9 cellular contexts compared by ENCODE assay signal in genomic region chr17:28900986-28901726, GRCh38. TPM values are rescaled to one million over a fixed set of nuclear protein-coding genes. Genes with fewer than 3 reads are reported as not detected.
DNase-seq lines count a peak whose midpoint lies in the region; ATAC-seq and TF ChIP-seq lines count a peak whose summit lies in the region.
"Had no signal": no experiment of that assay in that cellular context is flagged by ENCODE, and none has a peak within 500 bp of the region (broad histone marks: within the 10 kb centered on the region; RNA-seq: fewer than 3 reads in every experiment).

No MANE protein-coding gene starts in this region.

- peaks cover 7% of the 10 kb centered on the region for H3K36me3 ChIP-seq in upper lobe of right lung

- H3K9me3 Mint-ChIP-seq in activated naive CD4-positive, alpha-beta T cell treated with anti-CD3 and anti-CD28 coated beads, Interleukin-2, amount 50 U/mL, for 24 hours: no peaks in the 10 kb centered on the region

- no peak for ATAC-seq in upper lobe of right lung
- ATAC-seq in HG02678 (IDR thresholded peaks at IDR 0.05; ENCODE audit: unreplicated experiment): no peak
- no peak for ATAC-seq in GM21381 (IDR thresholded peaks at IDR 0.05; ENCODE audit: unreplicated experiment)
- ATAC-seq: body of pancreas had no signal

- peak overlapping the region; percentile 87 for H3K27ac Mint-ChIP-seq in activated naive CD4-positive, alpha-beta T cell treated with anti-CD3 and anti-CD28 coated beads, Interleukin-2, amount 50 U/mL, for 24 hours

- H3K4me3 ChIP-seq in dorsolateral prefrontal cortex: peak overlapping the region in 31 of 59 donors; percentile 66 to 88 (median 78)
- H3K4me3 ChIP-seq in upper lobe of right lung: no peak overlapping the region

- no peak for DNase-seq in activated naive CD4-positive, alpha-beta T cell treated with anti-CD3 and anti-CD28 coated beads, Interleukin-2, amount 50 U/mL, for 16 hours
- peak in 2 of 10 donors; percentile 39 to 51 for DNase-seq in dorsolateral prefrontal cortex
- DNase-seq in upper lobe of right lung: peak; percentile 66
- DNase-seq: head of caudate nucleus, NCI-H2081 treated with DMSO at 0.1 percent for 48 hours had no signal

- no peaks in the 10 kb centered on the region for H3K27me3 ChIP-seq in dorsolateral prefrontal cortex
- H3K27me3 ChIP-seq in upper lobe of right lung: no peaks in the 10 kb centered on the region
- H3K27me3 ChIP-seq: body of pancreas had no signal

- peak overlapping the region; percentile 83 for H3K4me3 Mint-ChIP-seq in activated naive CD4-positive, alpha-beta T cell treated with anti-CD3 and anti-CD28 coated beads, Interleukin-2, amount 50 U/mL, for 24 hours

- H3K4me1 Mint-ChIP-seq in activated naive CD4-positive, alpha-beta T cell treated with anti-CD3 and anti-CD28 coated beads, Interleukin-2, amount 50 U/mL, for 24 hours: peaks cover 49% of the 10 kb centered on the region

- no peaks in the 10 kb centered on the region for H3K9me3 ChIP-seq in upper lobe of right lung
- H3K9me3 ChIP-seq: body of pancreas had no signal

- H3K27ac ChIP-seq in dorsolateral prefrontal cortex (peak overlapping the region in 9 of 59 donors; percentile 13 to 92 (median 82)), upper lobe of right lung (no peak overlapping the region)

- intact Hi-C loops in dorsolateral prefrontal cortex (cut with DNase I): loop anchor here (5.0 kb wide), 5 partner anchors 51 to 174 kb away; partner anchors contain the start of genes NEK8 (in 1 of the 2), PHF12 (in 1 of the 2) and TLCD1 (in 1 of the 2)
- intact Hi-C loops in upper lobe of right lung (cut with DNase I): loop anchor here (10.0 kb wide), 1 partner anchor 56 kb away; the partner anchor contains the start of gene FAM222B

- H3K27me3 Mint-ChIP-seq in activated naive CD4-positive, alpha-beta T cell treated with anti-CD3 and anti-CD28 coated beads, Interleukin-2, amount 50 U/mL, for 24 hours: no peaks in the 10 kb centered on the region

- H3K36me3 Mint-ChIP-seq in activated naive CD4-positive, alpha-beta T cell treated with anti-CD3 and anti-CD28 coated beads, Interleukin-2, amount 50 U/mL, for 24 hours: peaks cover 10% of the 10 kb centered on the region

- TF ChIP-seq CTCF in dorsolateral prefrontal cortex (IDR thresholded peaks at IDR 0.05 in 54 of 56, conservative IDR thresholded peaks at IDR 0.05 in 2 of 56; ENCODE audit: low read depth in 1 of 56, partially characterized antibody in 56 of 56) (no peak), upper lobe of right lung (IDR thresholded peaks at IDR 0.05) (no peak)

- H3K4me1 ChIP-seq in upper lobe of right lung: peaks cover 25% of the 10 kb centered on the region

RNA-seq across cellular contexts. Expression of gene DHRS13, which starts 1.7 kb away (rescaled TPM):
- total RNA-seq in dorsolateral prefrontal cortex (10 to 100 TPM in 61 of 120 experiments, 1 to 10 TPM in 59; 5.9 to 22.5 (median 10.1) TPM), upper lobe of right lung (12.8 TPM)

RNA-seq across cellular contexts. Expression of gene FLOT2, which starts 3.6 kb away (rescaled TPM):
- 100 to 1,000 TPM in 84 of 120 experiments, 10 to 100 TPM in 36; 50.7 to 182 (median 108) TPM for total RNA-seq in dorsolateral prefrontal cortex
- total RNA-seq in upper lobe of right lung: 157 TPM

RNA-seq across cellular contexts. Expression of gene ERAL1, which starts 46.3 kb away (rescaled TPM):
- total RNA-seq in dorsolateral prefrontal cortex: 10 to 100 TPM; 32.0 to 63.5 (median 45.6) TPM
- 24.4 TPM for total RNA-seq in upper lobe of right lung

RNA-seq across cellular contexts. Expression of gene PHF12, which starts 50.2 kb away (rescaled TPM):
- total RNA-seq in dorsolateral prefrontal cortex: 10 to 100 TPM; 32.6 to 65.4 (median 44.1) TPM
- total RNA-seq in upper lobe of right lung: 40.0 TPM

RNA-seq across cellular contexts. Expression of gene FAM222B, which starts 58.6 kb away (rescaled TPM):
- 10 to 100 TPM; 17.4 to 36.2 (median 25.3) TPM for total RNA-seq in dorsolateral prefrontal cortex
- 22.2 TPM for total RNA-seq in upper lobe of right lung
